9 cellular contexts compared by ENCODE assay signal in genomic region chr5:34543687-34544086, GRCh38.
"Had no signal": no experiment of that assay in that cellular context is flagged by ENCODE, and none has a peak within 500 bp of the region (broad histone marks: within the 10 kb centered on the region; RNA-seq: fewer than 3 reads in every experiment).

No MANE protein-coding gene starts in this region.

- FAIRE-seq: H54, HepG2 had no signal

- H3K9ac ChIP-seq: GM23248 had no signal

- H3K4me3 ChIP-seq: GM23248 had no signal

- ATAC-seq: HepG2 had no signal

- H2AFZ ChIP-seq: GM23248 had no signal

- H3K27ac ChIP-seq: GM23248, HL-60 had no signal

- DNase-seq: GM23248, GOT3, H9, HCEC 1CT, HFFc6, KG1 had no signal
